ENCODE assay signal across 8 cellular contexts in the genomic region with DNA sequence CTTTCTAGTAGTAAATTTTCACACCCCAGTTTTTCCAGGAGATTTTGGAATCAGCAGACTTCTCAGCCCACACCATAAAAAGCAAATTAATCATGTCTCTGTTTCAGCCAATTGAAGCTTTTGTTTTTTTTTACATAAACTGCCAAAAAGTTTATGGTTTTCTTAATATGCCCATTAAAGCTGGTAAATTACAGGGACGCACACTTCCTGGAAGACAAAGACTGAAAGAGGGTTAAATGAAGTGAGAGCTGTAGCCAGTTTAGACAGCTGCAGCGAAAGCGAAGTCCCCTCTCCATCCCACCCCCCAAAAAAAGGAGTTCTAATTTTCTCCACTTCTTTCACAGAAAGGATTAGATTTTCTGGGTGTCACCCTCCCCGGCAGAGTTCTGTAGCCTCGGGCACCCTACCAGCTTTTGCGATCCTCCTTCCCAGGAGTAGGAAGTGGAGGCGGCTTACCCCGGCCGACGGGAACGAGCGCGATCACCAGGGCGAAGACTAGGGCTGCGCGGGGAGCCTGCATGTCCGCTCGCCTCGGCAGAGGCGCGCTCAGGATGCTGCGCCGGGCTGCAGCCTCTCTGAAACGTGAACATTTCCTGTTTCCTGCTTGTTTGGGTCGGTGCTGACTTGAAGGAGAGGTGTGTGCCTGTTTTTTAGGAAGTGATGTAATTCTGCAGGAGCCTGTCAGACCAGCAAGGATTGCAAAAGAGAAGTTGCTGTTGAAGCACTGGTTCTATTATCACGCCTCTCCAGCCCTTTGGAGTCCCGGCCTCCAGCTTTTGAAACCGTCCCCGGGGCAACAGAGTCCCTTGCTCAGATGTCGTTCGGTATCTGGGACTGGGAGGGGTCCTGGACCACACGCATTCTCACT. TPM values are rescaled to one million over a fixed set of nuclear protein-coding genes. Genes with fewer than 3 reads are reported as not detected.
DNase-seq lines count a peak whose midpoint lies in the region; ATAC-seq and TF ChIP-seq lines count a peak whose summit lies in the region.

A gene with protein sequence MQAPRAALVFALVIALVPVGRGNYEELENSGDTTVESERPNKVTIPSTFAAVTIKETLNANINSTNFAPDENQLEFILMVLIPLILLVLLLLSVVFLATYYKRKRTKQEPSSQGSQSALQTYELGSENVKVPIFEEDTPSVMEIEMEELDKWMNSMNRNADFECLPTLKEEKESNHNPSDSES (minus strand): TSS at position 584 of the 868 bp plus-strand sequence. CDS start 64 bp downstream, at position 520.

- 9 to 11% (median 10%) methylated on average over 32 of the region's 32 CpGs for WGBS in ovary, 3 donors
- 2% methylated on average over 32 of the region's 32 CpGs for WGBS in thymus

- DNase-seq in CD4-positive, alpha-beta T cell = peak; percentile 48 to 73 (median 63)
- DNase-seq in SJCRH30 (peak; percentile 53 to 65), glomerular visceral epithelial cell (ENCODE audit: extremely low spot score) (peak; percentile 78), ovary (peak in 4 of 5 donors; percentile 14 to 58 (median 32))
- DNase-seq in activated naive CD4-positive, alpha-beta T cell (lab: John Stamatoyannopoulos, UW) = peak; percentile 8 to 60 (median 34)

- no peaks in the 10 kb centered on the region for H3K9me3 ChIP-seq in CD4-positive, alpha-beta T cell (ENCODE audit: control insufficient read depth, low read length)
- no peaks in the 10 kb centered on the region for H3K9me3 ChIP-seq in SJCRH30 (replicated peaks)
- H3K9me3 ChIP-seq in ovary = no peaks in the 10 kb centered on the region
- no peaks in the 10 kb centered on the region for H3K9me3 ChIP-seq in thymus (ENCODE audit: control insufficient read depth)

- H3K4me1 Mint-ChIP-seq in CD4-positive, alpha-beta T cell (ENCODE audit: low read depth) = peaks cover 52% of the 10 kb centered on the region

- H3K27ac Mint-ChIP-seq in CD4-positive, alpha-beta T cell = peak within 1 kb of the TSS; percentile 98

- no peaks in the 10 kb centered on the region for H3K9me3 Mint-ChIP-seq in CD4-positive, alpha-beta T cell

- intact Hi-C loops in CD4-positive, alpha-beta T cell (cut with DNase I, micrococcal nuclease) = loop anchor here in 1 of 2 experiments (5.0 to 10.0 kb wide), 3 partner anchors 98 to 1275 kb away; a partner anchor contains a TSS
- intact Hi-C loops in ovary (cut with DNase I) = no loop called here

- H3K4me1 ChIP-seq in SJCRH30 (no peaks in the 10 kb centered on the region), ovary (ENCODE audit: insufficient read depth) (no peaks in the 10 kb centered on the region), thymus (ENCODE audit: control insufficient read depth, insufficient read depth, low read length) (peaks cover 10% of the 10 kb centered on the region)

- no peaks in the 10 kb centered on the region for H3K27me3 ChIP-seq in CD4-positive, alpha-beta T cell (ENCODE audit: control insufficient read depth, insufficient read depth, low read length)
- H3K27me3 ChIP-seq in SJCRH30 (no peaks in the 10 kb centered on the region), ovary (no peaks in the 10 kb centered on the region), thymus (ENCODE audit: control insufficient read depth, insufficient read depth) (no peaks in the 10 kb centered on the region)

- POLR2A ChIA-PET in CD4-positive, alpha-beta T cell (lab: Charles Lee) = interaction anchor here (0.6 to 3.1 kb wide), 7 partner anchors 15 to 225 kb away, joined by 3 to 44 read pairs (median 4); a partner anchor contains a TSS

- H3K36me3 ChIP-seq in SJCRH30 (no peaks in the 10 kb centered on the region), ovary (no peaks in the 10 kb centered on the region), thymus (ENCODE audit: control insufficient read depth, insufficient read depth) (no peaks in the 10 kb centered on the region)

- H3K36me3 Mint-ChIP-seq in CD4-positive, alpha-beta T cell (ENCODE audit: low read depth) = peaks cover 23% of the 10 kb centered on the region

- peak within 1 kb of the TSS; percentile 58 for H3K4me3 ChIP-seq in SJCRH30
- H3K4me3 ChIP-seq in ovary = peak within 1 kb of the TSS; percentile 23
- H3K4me3 ChIP-seq in thymus (ENCODE audit: low read length) = peak within 1 kb of the TSS; percentile 76

- TF ChIP-seq EP300 in ovary (IDR thresholded peaks at IDR 0.05) = no peak

- H3K4me3 Mint-ChIP-seq in CD4-positive, alpha-beta T cell = peak within 1 kb of the TSS; percentile 97

- no peaks in the 10 kb centered on the region for H3K27me3 Mint-ChIP-seq in CD4-positive, alpha-beta T cell

- no peak for TF ChIP-seq CTCF in CD4-positive, alpha-beta T cell (IDR thresholded peaks at IDR 0.05)
- TF ChIP-seq CTCF in ovary (IDR thresholded peaks at IDR 0.05) = no peak

- CTCF ChIA-PET in CD4-positive, alpha-beta T cell (lab: Charles Lee) = interaction anchor here (1.2 to 1.6 kb wide), 3 partner anchors 14 to 144 kb away, joined by 3 to 4 read pairs (median 3); a partner anchor contains a TSS

- peak; percentile 98 for ATAC-seq in CD4-positive, alpha-beta T cell (ENCODE audit: poor library complexity)
- ATAC-seq in GM19324 (IDR thresholded peaks at IDR 0.05; ENCODE audit: low FRiP score, unreplicated experiment) (peak; percentile 75), HG03457 (IDR thresholded peaks at IDR 0.05; ENCODE audit: unreplicated experiment) (peak; percentile 63)

- TF ChIP-seq POLR2A in ovary (IDR thresholded peaks at IDR 0.05) = no peak

- H3K27ac ChIP-seq in CD4-positive, alpha-beta T cell (ENCODE audit: low read depth, low read length) = peak within 1 kb of the TSS; percentile 66
- H3K27ac ChIP-seq in SJCRH30 = no peak within 1 kb of the TSS
- H3K27ac ChIP-seq in ovary = no peak within 1 kb of the TSS
- H3K27ac ChIP-seq in thymus (ENCODE audit: low read depth) = peak within 1 kb of the TSS; percentile 92

RNA-seq across cellular contexts. Expression of the gene that starts here (rescaled TPM):
- 10 to 100 TPM; 13.6 to 16.7 TPM for total RNA-seq in CD4-positive, alpha-beta T cell
- 0.08 and 0.33 TPM in 2 replicates for total RNA-seq in SJCRH30 (2014; rRNA removed; shearing (Covaris generic))
- total RNA-seq in ovary = 1 to 10 TPM in 3 of 7 donors, under 1 TPM in 4; 0.12 to 1.5 (median 0.53) TPM
- under 1 TPM; 0.11 to 0.53 TPM for polyA plus RNA-seq in ovary
- 4.1 TPM for polyA plus RNA-seq in thymus

Comparison
In these comparisons a context has a peak if more than half of its experiments do, and no peak if none do; other contexts are left out.
1. RNA of the gene that starts here (total RNA-seq): 13.6 to 16.7 TPM in CD4-positive, alpha-beta T cell; 0.12 to 1.5 TPM in ovary and 0.08 to 0.33 TPM in SJCRH30; every median in the first group is over 4 times any median in the second.
2. Peak in DNase-seq and H3K4me3 ChIP-seq in SJCRH30; RNA of the gene not detected or under 1 TPM.
3. H3K27ac ChIP-seq: peak in CD4-positive, alpha-beta T cell (single experiment) and thymus (single experiment); none in SJCRH30 (single experiment) and ovary (0 of 2).
4. H3K4me3 ChIP-seq: peak in every context shown above with its lines; median percentile 76 in thymus; 58 in SJCRH30; 23 in ovary.
5. Peak in every context shown above with its lines, with median percentiles within 50 percentile points of each other: ATAC-seq and DNase-seq.